In the genomic region with DNA sequence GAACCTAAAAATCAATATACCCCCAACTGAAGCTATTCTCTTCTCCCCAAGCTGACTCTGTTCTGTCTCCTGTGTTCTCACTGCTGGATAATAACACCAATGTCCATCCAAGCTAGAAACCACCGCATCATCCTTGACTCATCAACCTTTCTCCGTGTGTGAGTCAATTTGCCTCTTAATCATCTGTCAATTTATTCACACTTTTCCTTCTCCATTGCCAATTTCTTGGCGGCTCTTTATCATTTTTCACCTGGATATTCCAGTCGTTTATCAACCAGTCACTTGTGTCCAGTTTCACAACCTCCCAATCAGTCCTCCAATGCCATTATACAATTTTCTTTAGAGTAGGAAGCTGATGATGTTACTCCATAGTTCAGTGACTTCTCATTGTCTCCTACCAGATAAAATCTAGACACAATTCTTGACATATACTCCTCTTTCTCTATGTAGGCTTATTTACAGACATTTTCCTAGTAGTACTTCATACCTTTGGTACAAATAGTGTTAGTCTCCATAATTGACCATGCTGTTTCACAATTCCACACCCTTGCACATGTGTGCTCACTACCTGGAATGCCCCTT, we compare ENCODE assay signal across 1 cellular context.
TF ChIP-seq lines count a peak whose summit lies in the region.

No MANE protein-coding gene starts in this region.

TF ChIP-seq in K562, 482 proteins besides CTCF, POLR2A, EP300 and RAD21:
- TF ChIP-seq ZNF77 (CRISPR knock-in tag; IDR thresholded peaks at IDR 0.05), result no peak
- peak; percentile 39; the same call in 1 of the 2 replicates for TF ChIP-seq ARID1B (IDR thresholded peaks at IDR 0.05)
- TF ChIP-seq, protein P1, sequence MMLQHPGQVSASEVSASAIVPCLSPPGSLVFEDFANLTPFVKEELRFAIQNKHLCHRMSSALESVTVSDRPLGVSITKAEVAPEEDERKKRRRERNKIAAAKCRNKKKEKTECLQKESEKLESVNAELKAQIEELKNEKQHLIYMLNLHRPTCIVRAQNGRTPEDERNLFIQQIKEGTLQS (IDR thresholded peaks at IDR 0.05), result peak; percentile 79
- TF ChIP-seq, protein P1 (CRISPR knock-in tag; conservative IDR thresholded peaks at IDR 0.05), result no peak
- peak; percentile 28; the same call in 1 of the 2 replicates for TF ChIP-seq SMARCE1 (IDR thresholded peaks at IDR 0.05)
- no peak for TF ChIP-seq RUNX1 (IDR thresholded peaks at IDR 0.05; ENCODE audit: low read depth)
- TF ChIP-seq MEIS2 (IDR thresholded peaks at IDR 0.05; ENCODE audit: partially characterized antibody), result peak; percentile 49
- no peak for TF ChIP-seq SMAD3 (CRISPR knock-in tag; conservative IDR thresholded peaks at IDR 0.05)
- TF ChIP-seq NCOA2 (IDR thresholded peaks at IDR 0.05; ENCODE audit: partially characterized antibody in 2 of 2), result no peak
- TF ChIP-seq NONO (IDR thresholded peaks at IDR 0.05; ENCODE audit: low read depth in 2 of 2, low read length in 1 of 2), result no peak
- TF ChIP-seq FOSL1 (tag; conservative IDR thresholded peaks at IDR 0.05), result peak; percentile 87
- no peak; the same call in 1 of the 2 replicates for TF ChIP-seq JUND (IDR thresholded peaks at IDR 0.05; ENCODE audit: borderline replicate concordance, low read depth, low read length)
- TF ChIP-seq JUND (tag; IDR thresholded peaks at IDR 0.05; ENCODE audit: borderline replicate concordance, low read depth, low read length), result peak; percentile 28; the same call in 2 of the 3 replicates
- TF ChIP-seq POLR3G (IDR thresholded peaks at IDR 0.05; ENCODE audit: extremely low read depth, insufficient read length, insufficient replicate concordance), result no peak
- TF ChIP-seq, protein P2, sequence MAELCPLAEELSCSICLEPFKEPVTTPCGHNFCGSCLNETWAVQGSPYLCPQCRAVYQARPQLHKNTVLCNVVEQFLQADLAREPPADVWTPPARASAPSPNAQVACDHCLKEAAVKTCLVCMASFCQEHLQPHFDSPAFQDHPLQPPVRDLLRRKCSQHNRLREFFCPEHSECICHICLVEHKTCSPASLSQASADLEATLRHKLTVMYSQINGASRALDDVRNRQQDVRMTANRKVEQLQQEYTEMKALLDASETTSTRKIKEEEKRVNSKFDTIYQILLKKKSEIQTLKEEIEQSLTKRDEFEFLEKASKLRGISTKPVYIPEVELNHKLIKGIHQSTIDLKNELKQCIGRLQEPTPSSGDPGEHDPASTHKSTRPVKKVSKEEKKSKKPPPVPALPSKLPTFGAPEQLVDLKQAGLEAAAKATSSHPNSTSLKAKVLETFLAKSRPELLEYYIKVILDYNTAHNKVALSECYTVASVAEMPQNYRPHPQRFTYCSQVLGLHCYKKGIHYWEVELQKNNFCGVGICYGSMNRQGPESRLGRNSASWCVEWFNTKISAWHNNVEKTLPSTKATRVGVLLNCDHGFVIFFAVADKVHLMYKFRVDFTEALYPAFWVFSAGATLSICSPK (IDR thresholded peaks at IDR 0.05; ENCODE audit: borderline replicate concordance), result no peak
- TF ChIP-seq CBFA2T3 (IDR thresholded peaks at IDR 0.05), result 0 out of 2 replicates have a peak, but pooled peaks have one; percentile 13
- no peak for TF ChIP-seq MTA1 (IDR thresholded peaks at IDR 0.05; ENCODE audit: borderline replicate concordance)
- peak; percentile 41; the same call in 1 of the 2 replicates for TF ChIP-seq DPF2 (IDR thresholded peaks at IDR 0.05)
- TF ChIP-seq YBX1 (IDR thresholded peaks at IDR 0.05), result no peak
- no peak for TF ChIP-seq CEBPG (CRISPR knock-in tag; IDR thresholded peaks at IDR 0.05)
- TF ChIP-seq CEBPG (tag; conservative IDR thresholded peaks at IDR 0.05 in 1 of 2, IDR thresholded peaks at IDR 0.05 in 1 of 2), result 0 out of 4 replicates have a peak, but pooled peaks of 1 of the 2 experiments have one; percentile 17
- TF ChIP-seq BACH1 (tag; IDR thresholded peaks at IDR 0.05), result peak; percentile 82; the same call in 1 of the 2 replicates
- TF ChIP-seq ETV6 (IDR thresholded peaks at IDR 0.05; ENCODE audit: borderline replicate concordance in 1 of 2, low read depth in 2 of 2, low read length in 1 of 2), result no peak
- no peak for TF ChIP-seq ETV6 (CRISPR knock-in tag; IDR thresholded peaks at IDR 0.05; ENCODE audit: borderline replicate concordance)
- TF ChIP-seq, protein P3, sequence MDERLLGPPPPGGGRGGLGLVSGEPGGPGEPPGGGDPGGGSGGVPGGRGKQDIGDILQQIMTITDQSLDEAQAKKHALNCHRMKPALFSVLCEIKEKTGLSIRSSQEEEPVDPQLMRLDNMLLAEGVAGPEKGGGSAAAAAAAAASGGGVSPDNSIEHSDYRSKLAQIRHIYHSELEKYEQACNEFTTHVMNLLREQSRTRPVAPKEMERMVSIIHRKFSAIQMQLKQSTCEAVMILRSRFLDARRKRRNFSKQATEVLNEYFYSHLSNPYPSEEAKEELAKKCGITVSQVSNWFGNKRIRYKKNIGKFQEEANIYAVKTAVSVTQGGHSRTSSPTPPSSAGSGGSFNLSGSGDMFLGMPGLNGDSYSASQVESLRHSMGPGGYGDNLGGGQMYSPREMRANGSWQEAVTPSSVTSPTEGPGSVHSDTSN (CRISPR knock-in tag; IDR thresholded peaks at IDR 0.05; ENCODE audit: low read depth), result no peak
- TF ChIP-seq, protein P3 (tag; conservative IDR thresholded peaks at IDR 0.05; ENCODE audit: low read depth), result peak; percentile 63
- peak; percentile 51 for TF ChIP-seq C11orf30 (IDR thresholded peaks at IDR 0.05; ENCODE audit: low read depth)
- TF ChIP-seq ZNF316 (IDR thresholded peaks at IDR 0.05), result peak; percentile 29; the same call in 1 of the 2 replicates
